Comparison of ENCODE assay signal across 2 cellular contexts in the genomic region with DNA sequence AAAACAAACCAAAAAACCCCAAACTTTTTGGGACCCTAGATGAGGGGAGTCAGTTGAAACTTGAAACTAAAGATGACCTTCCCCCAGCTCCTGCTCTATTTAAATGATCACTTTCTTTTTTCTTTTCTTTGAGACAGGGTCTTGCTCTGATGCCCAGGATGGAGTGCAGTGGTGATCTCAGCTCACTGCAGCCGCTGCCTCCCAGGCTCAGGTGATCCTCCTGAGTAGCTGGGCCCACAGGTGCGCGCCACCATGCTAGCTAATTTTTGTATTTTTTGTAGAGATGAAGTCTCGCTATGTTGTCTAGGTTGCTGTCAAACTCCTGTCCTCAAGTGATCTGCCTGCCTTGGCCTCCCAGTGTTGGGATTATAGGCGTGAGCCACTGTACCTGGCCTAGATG.
TF ChIP-seq lines count a peak whose summit lies in the region.

No MANE protein-coding gene starts in this region.

TF ChIP-seq in IMR-90, 13 proteins besides CTCF, POLR2A, EP300 and RAD21:
- TF ChIP-seq RFX5 (IDR thresholded peaks at IDR 0.05; ENCODE audit: low read depth, low read length) (no peak), BHLHE40 (IDR thresholded peaks at IDR 0.05; ENCODE audit: low read depth, low read length) (no peak), NFE2L2 (IDR thresholded peaks at IDR 0.05; ENCODE audit: low read depth, low read length) (no peak)
- TF ChIP-seq, protein P1, sequence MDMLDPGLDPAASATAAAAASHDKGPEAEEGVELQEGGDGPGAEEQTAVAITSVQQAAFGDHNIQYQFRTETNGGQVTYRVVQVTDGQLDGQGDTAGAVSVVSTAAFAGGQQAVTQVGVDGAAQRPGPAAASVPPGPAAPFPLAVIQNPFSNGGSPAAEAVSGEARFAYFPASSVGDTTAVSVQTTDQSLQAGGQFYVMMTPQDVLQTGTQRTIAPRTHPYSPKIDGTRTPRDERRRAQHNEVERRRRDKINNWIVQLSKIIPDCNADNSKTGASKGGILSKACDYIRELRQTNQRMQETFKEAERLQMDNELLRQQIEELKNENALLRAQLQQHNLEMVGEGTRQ (IDR thresholded peaks at IDR 0.05; ENCODE audit: low read depth, low read length) = no peak

TF ChIP-seq in K562, 482 proteins besides CTCF, POLR2A, EP300 and RAD21:
- no peak for TF ChIP-seq BDP1 (IDR thresholded peaks at IDR 0.05; ENCODE audit: insufficient read depth, insufficient read length)
- TF ChIP-seq CBX2 (IDR thresholded peaks at IDR 0.05; ENCODE audit: insufficient read depth, low read length, poor library complexity, severe bottlenecking) = peak; percentile 30
- TF ChIP-seq SMARCE1 (IDR thresholded peaks at IDR 0.05) = no peak
- TF ChIP-seq, protein P2, sequence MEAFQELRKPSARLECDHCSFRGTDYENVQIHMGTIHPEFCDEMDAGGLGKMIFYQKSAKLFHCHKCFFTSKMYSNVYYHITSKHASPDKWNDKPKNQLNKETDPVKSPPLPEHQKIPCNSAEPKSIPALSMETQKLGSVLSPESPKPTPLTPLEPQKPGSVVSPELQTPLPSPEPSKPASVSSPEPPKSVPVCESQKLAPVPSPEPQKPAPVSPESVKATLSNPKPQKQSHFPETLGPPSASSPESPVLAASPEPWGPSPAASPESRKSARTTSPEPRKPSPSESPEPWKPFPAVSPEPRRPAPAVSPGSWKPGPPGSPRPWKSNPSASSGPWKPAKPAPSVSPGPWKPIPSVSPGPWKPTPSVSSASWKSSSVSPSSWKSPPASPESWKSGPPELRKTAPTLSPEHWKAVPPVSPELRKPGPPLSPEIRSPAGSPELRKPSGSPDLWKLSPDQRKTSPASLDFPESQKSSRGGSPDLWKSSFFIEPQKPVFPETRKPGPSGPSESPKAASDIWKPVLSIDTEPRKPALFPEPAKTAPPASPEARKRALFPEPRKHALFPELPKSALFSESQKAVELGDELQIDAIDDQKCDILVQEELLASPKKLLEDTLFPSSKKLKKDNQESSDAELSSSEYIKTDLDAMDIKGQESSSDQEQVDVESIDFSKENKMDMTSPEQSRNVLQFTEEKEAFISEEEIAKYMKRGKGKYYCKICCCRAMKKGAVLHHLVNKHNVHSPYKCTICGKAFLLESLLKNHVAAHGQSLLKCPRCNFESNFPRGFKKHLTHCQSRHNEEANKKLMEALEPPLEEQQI (IDR thresholded peaks at IDR 0.05) = no peak
- no peak for TF ChIP-seq ZBED1 (IDR thresholded peaks at IDR 0.05)
